ENCODE assay signal across 13 cellular contexts in the genomic region with DNA sequence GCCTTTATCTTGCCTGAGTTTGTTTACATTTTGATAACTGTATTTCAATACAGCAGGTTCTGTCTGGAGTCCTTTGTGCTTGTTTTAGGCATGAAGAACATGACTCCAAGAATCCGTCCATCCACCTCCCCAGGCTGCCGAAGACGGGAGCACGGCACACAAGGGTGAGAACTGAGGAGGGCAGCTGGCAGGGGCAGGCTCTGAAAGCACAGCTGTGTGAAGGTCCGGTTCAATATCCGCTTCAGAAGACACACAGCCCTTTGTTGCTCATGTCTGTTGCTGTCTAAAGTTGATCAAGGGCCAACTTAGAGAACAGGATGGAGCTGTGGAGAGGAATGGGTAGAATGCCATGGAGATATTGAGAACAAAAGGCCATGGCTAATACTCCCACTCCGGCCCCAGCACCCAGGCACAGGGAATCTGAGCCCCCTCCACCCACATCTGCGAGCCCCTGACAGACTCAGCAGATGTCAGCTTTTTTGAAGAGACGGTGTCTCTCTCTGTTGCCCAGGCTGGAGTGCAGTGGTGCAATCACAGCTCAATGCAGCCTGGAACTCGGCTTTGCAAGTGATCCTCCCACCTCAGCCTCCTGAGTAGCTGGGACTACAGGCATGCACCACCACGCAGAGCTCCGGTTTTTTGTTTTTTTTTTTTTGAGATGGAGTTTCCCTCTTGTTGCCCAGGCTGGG. TPM values are rescaled to one million over a fixed set of nuclear protein-coding genes. Genes with fewer than 3 reads are reported as not detected.
DNase-seq lines count a peak whose midpoint lies in the region; TF ChIP-seq lines count a peak whose summit lies in the region.
"Had no signal": no experiment of that assay in that cellular context is flagged by ENCODE, and none has a peak within 500 bp of the region (broad histone marks: within the 10 kb centered on the region; RNA-seq: fewer than 3 reads in every experiment).

No MANE protein-coding gene starts in this region.

- DNase-seq in PC-9 (no peak), mucosa of gallbladder (ENCODE audit: low spot score) (peak; percentile 40), NCI-H2081 treated with DMSO at 0.1 percent for 48 hours (lab: John Stamatoyannopoulos, UW) (no peak), GM10248 (ENCODE audit: extremely low spot score) (no peak), ascending aorta (ENCODE audit: low spot score in 2 of 2) (no peak)
- DNase-seq: activated CD4-positive, alpha-beta memory T cell treated with anti-CD3 and anti-CD28 coated beads, Interleukin-2, amount 10 ng/mL, durations not matched to agents 7 days and 5 days; activated naive CD4-positive, alpha-beta T cell treated with anti-CD3 and anti-CD28 coated beads for 36 hours; COR-L47; foreskin keratinocyte; left ventricle myocardium inferior; NCI-H345 had no signal

- H3K36me3 ChIP-seq in PC-9 (ENCODE audit: low read depth) (no peaks in the 10 kb centered on the region), ectodermal cell (ENCODE audit: control insufficient read depth, insufficient read depth, low read length) (no peaks in the 10 kb centered on the region), ascending aorta (no peaks in the 10 kb centered on the region)
- H3K36me3 ChIP-seq: left ventricle myocardium inferior had no signal

- TF ChIP-seq CTCF in PC-9 (conservative IDR thresholded peaks at IDR 0.05): no peak
- TF ChIP-seq CTCF in GM10248 (IDR thresholded peaks at IDR 0.05; ENCODE audit: control extremely low read depth, extremely low read depth, low read depth, missing control alignments): no peak
- no peak for TF ChIP-seq CTCF in ascending aorta (IDR thresholded peaks at IDR 0.05)

- WGBS in ectodermal cell, 2 experiments: 87 to 90% methylated on average over 12 of the region's 12 CpGs

- H2AFZ ChIP-seq in PC-9: no peak overlapping the region

- intact Hi-C loops in PC-9 (cut with micrococcal nuclease; ENCODE audit: unreplicated experiment): loop anchor here (1.0 kb wide), 1 partner anchor 19 kb away; no protein-coding TSS in a partner anchor
- intact Hi-C loops in ascending aorta (cut with DNase I): no loop called here

- H3K27ac ChIP-seq in PC-9: peak overlapping the region; percentile 95
- peak overlapping the region; percentile 36 for H3K27ac ChIP-seq in ectodermal cell (ENCODE audit: insufficient read depth, low read depth, low read length, poor library complexity, severe bottlenecking)
- H3K27ac ChIP-seq in temporal lobe (ENCODE audit: low read depth, low read length): peak overlapping the region; percentile 74
- no peak overlapping the region for H3K27ac ChIP-seq in ascending aorta
- H3K27ac ChIP-seq: left ventricle myocardium inferior had no signal

- no peak overlapping the region for H3K4me2 ChIP-seq in PC-9

- peaks cover 61% of the 10 kb centered on the region for H3K4me1 ChIP-seq in PC-9 (replicated peaks; ENCODE audit: insufficient read depth)
- peaks cover 9% of the 10 kb centered on the region for H3K4me1 ChIP-seq in ectodermal cell (ENCODE audit: control insufficient read depth, insufficient read depth, low read length)
- H3K4me1 ChIP-seq in ascending aorta: no peaks in the 10 kb centered on the region

- CTCF ChIA-PET in PC-9 (lab: Charles Lee) (no interaction called here), GM10248 (lab: Yijun Ruan, JAX) (interaction anchor here (1.6 to 8.0 kb wide), 2 partner anchors 11 to 13 kb away, joined by 5 to 78 read pairs; no protein-coding TSS in a partner anchor)

- no peaks in the 10 kb centered on the region for H4K20me1 ChIP-seq in PC-9 (ENCODE audit: insufficient read depth)

- H3K79me2 ChIP-seq in PC-9 (ENCODE audit: low read depth): no peaks in the 10 kb centered on the region

- POLR2A ChIA-PET in PC-9 (lab: Charles Lee; ENCODE audit: unreplicated experiment) (interaction anchor here (0.6 kb wide), 1 partner anchor 127 kb away, joined by 4 read pairs; no protein-coding TSS in a partner anchor), GM10248 (lab: Yijun Ruan, JAX) (no interaction called here)

- no peaks in the 10 kb centered on the region for H3K27me3 ChIP-seq in PC-9 (ENCODE audit: insufficient read depth, low read depth)
- no peaks in the 10 kb centered on the region for H3K27me3 ChIP-seq in ectodermal cell (ENCODE audit: control insufficient read depth, insufficient read depth, low read length, poor library complexity, severe bottlenecking)
- no peaks in the 10 kb centered on the region for H3K27me3 ChIP-seq in ascending aorta
- H3K27me3 ChIP-seq: foreskin keratinocyte had no signal

- no peaks in the 10 kb centered on the region for H3K9me3 ChIP-seq in PC-9 (ENCODE audit: insufficient read depth, low read depth)
- no peaks in the 10 kb centered on the region for H3K9me3 ChIP-seq in ectodermal cell (ENCODE audit: control insufficient read depth, low read length)
- no peaks in the 10 kb centered on the region for H3K9me3 ChIP-seq in ascending aorta

- H3F3A ChIP-seq in PC-9 (ENCODE audit: insufficient read depth, low read depth): peaks cover 48% of the 10 kb centered on the region

- H3K4me3 ChIP-seq in PC-9: no peak overlapping the region
- H3K4me3 ChIP-seq in ectodermal cell (ENCODE audit: insufficient read depth, low read depth, low read length): no peak overlapping the region
- no peak overlapping the region for H3K4me3 ChIP-seq in ascending aorta
- H3K4me3 ChIP-seq: left ventricle myocardium inferior had no signal

- no peaks in the 10 kb centered on the region for H3K9me2 ChIP-seq in PC-9 (ENCODE audit: insufficient read depth)

- no TSS peak for BruUV-seq in PC-9 (replicated peaks; lab: Mats Ljungman, UMichigan)

RNA-seq across cellular contexts. Expression of gene GNE, which starts 58.5 kb away (rescaled TPM):
- 20.2 and 23.2 TPM in 2 replicates for total RNA-seq in PC-9 (2021)
- 20.9 TPM for polyA plus RNA-seq in ectodermal cell (2013, experiment 1 of 4)
- polyA plus RNA-seq in ectodermal cell (2013, experiment 2 of 4): 20.0 TPM
- 16.8 TPM for polyA plus RNA-seq in ectodermal cell (2013, experiment 3 of 4)
- polyA plus RNA-seq in ectodermal cell (2013, experiment 4 of 4): 16.8 TPM
- total RNA-seq in mucosa of gallbladder: 24.6 TPM
- 34.7 TPM for total RNA-seq in temporal lobe
- 7.2 TPM for total RNA-seq in ascending aorta

Comparison
In these comparisons a context has a peak if more than half of its experiments do, and no peak if none do; other contexts are left out.
1. H3K27ac ChIP-seq: peak in PC-9 (single experiment), ectodermal cell (single experiment) and temporal lobe (single experiment); none in ascending aorta (0 of 2).